ENCODE assay signal across 10 cellular contexts in genomic region chr9:117546894-117547293, GRCh38.
DNase-seq lines count a peak whose midpoint lies in the region; ATAC-seq, FAIRE-seq and TF ChIP-seq lines count a peak whose summit lies in the region.
"Had no signal": no experiment of that assay in that cellular context is flagged by ENCODE, and none has a peak within 500 bp of the region (broad histone marks: within the 10 kb centered on the region; RNA-seq: fewer than 3 reads in every experiment).

No MANE protein-coding gene starts in this region.

- peaks cover 47% of the 10 kb centered on the region for H3K4me1 ChIP-seq in HUES64 (ENCODE audit: insufficient read depth, low read length)

- H3K27me3 ChIP-seq in GM06990 (replicated peaks; ENCODE audit: control insufficient read depth, insufficient read depth, low read length) (no peaks in the 10 kb centered on the region), HUES64 (ENCODE audit: insufficient read depth, low read length) (no peaks in the 10 kb centered on the region), bronchial epithelial cell (ENCODE audit: control insufficient read depth, insufficient read depth, low read length) (no peaks in the 10 kb centered on the region)
- H3K27me3 ChIP-seq: tibial nerve had no signal

- H3K9ac ChIP-seq in HUES64 (ENCODE audit: low read depth, low read length), result no peak overlapping the region

- FAIRE-seq in bronchial epithelial cell (lab: Jason Lieb, UNC), result no peak

- H3K4me3 ChIP-seq in GM06990 (replicated peaks; ENCODE audit: low read depth, low read length) (no peak overlapping the region), HUES64 (ENCODE audit: low read length) (peak overlapping the region; percentile 14; the same call in 1 of the 2 replicates), bronchial epithelial cell (ENCODE audit: low read depth, low read length) (no peak overlapping the region)

- H3K36me3 ChIP-seq in GM06990 (ENCODE audit: control insufficient read depth, insufficient read depth, low read length) (no peaks in the 10 kb centered on the region), HUES64 (ENCODE audit: insufficient read depth, low read length) (no peaks in the 10 kb centered on the region), bronchial epithelial cell (ENCODE audit: control insufficient read depth, insufficient read depth, low read length) (no peaks in the 10 kb centered on the region)
- H3K36me3 ChIP-seq: tibial nerve had no signal

- WGBS in HUES64, result 48% methylated on average over 13 of the region's 13 CpGs

- peaks cover 10% of the 10 kb centered on the region for H3K27me3 Mint-ChIP-seq in nephron progenitor cell (ENCODE audit: low read depth, poor library complexity)

- no peak for ATAC-seq in GM21367 (IDR thresholded peaks at IDR 0.05; ENCODE audit: unreplicated experiment)

- no peak overlapping the region for H3K27ac Mint-ChIP-seq in nephron progenitor cell

- DNase-seq in GM06990 (ENCODE audit: extremely low read depth, insufficient read length) (peak; percentile 5), bronchial epithelial cell (ENCODE audit: low read depth) (peak; percentile 12), nephron progenitor cell (no peak), erythroblast (lab: John Stamatoyannopoulos, UW) (no peak), NCI-H345 treated with DMSO at 0.1 percent for 48 hours (lab: John Stamatoyannopoulos, UW; ENCODE audit: unreplicated experiment) (no peak)
- DNase-seq: activated CD4-positive, CD25-positive, alpha-beta regulatory T cell; NCI-H1930 had no signal

- H3K4me3 Mint-ChIP-seq in nephron progenitor cell, result peak overlapping the region; percentile 58

- no peaks in the 10 kb centered on the region for H3K9me3 ChIP-seq in HUES64 (ENCODE audit: insufficient read depth, low read depth, low read length)
- H3K9me3 ChIP-seq: tibial nerve had no signal

- TF ChIP-seq CTCF in GM06990 (IDR thresholded peaks at IDR 0.05; ENCODE audit: insufficient read depth, low read length, poor library complexity, severe bottlenecking) (no peak), bronchial epithelial cell (IDR thresholded peaks at IDR 0.05; ENCODE audit: insufficient read depth, low read length, severe bottlenecking) (no peak), nephron progenitor cell (IDR thresholded peaks at IDR 0.05) (no peak)

- no peaks in the 10 kb centered on the region for H3K9me3 Mint-ChIP-seq in nephron progenitor cell

- H3K4me1 Mint-ChIP-seq in nephron progenitor cell, result peaks cover 40% of the 10 kb centered on the region

- no peak overlapping the region for H3K27ac ChIP-seq in HUES64 (ENCODE audit: low read depth, low read length)
- H3K27ac ChIP-seq: tibial nerve had no signal

- no peaks in the 10 kb centered on the region for H3K36me3 Mint-ChIP-seq in nephron progenitor cell (ENCODE audit: low read depth)

- TF ChIP-seq POLR2A in erythroblast (IDR thresholded peaks at IDR 0.05; ENCODE audit: low read length), result no peak

Comparison
In these comparisons a context has a peak if more than half of its experiments do, and no peak if none do; other contexts are left out.
1. DNase-seq: peak in GM06990 (single experiment) and bronchial epithelial cell (single experiment); none in nephron progenitor cell (single experiment), erythroblast (0 of 2) and NCI-H345 treated with DMSO at 0.1 percent for 48 hours (single experiment).